ENCODE assay signal across 1 cellular context in genomic region chr16:57624044-57624688, GRCh38.
TF ChIP-seq lines count a peak whose summit lies in the region.

No MANE protein-coding gene starts in this region.

TF ChIP-seq in HepG2, 621 proteins besides CTCF, POLR2A, EP300 and RAD21 (continued from another document and continues in another):
- TF ChIP-seq HMGXB3 (CRISPR knock-in tag; IDR thresholded peaks at IDR 0.05; ENCODE audit: borderline replicate concordance) (no peak; the same call in 1 of the 2 replicates), KDM4B (CRISPR knock-in tag; IDR thresholded peaks at IDR 0.05) (no peak), ZBTB3 (CRISPR knock-in tag; IDR thresholded peaks at IDR 0.05; ENCODE audit: borderline replicate concordance, low read depth) (no peak), MTA3 (CRISPR knock-in tag; IDR thresholded peaks at IDR 0.05) (no peak), MXD3 (CRISPR knock-in tag; IDR thresholded peaks at IDR 0.05) (no peak), ZNF282 (IDR thresholded peaks at IDR 0.05; ENCODE audit: partially characterized antibody) (no peak), TIGD3 (CRISPR knock-in tag; IDR thresholded peaks at IDR 0.05; ENCODE audit: borderline replicate concordance) (no peak), SP140L (CRISPR knock-in tag; IDR thresholded peaks at IDR 0.05; ENCODE audit: borderline replicate concordance) (no peak), ZEB1 (IDR thresholded peaks at IDR 0.05; ENCODE audit: insufficient replicate concordance, low read depth) (no peak), CBX2 (IDR thresholded peaks at IDR 0.05; ENCODE audit: low read depth, low read length) (no peak), CBX2 (CRISPR knock-in tag; IDR thresholded peaks at IDR 0.05; ENCODE audit: low read depth) (no peak), ZKSCAN1 (IDR thresholded peaks at IDR 0.05; ENCODE audit: low read length) (peak; percentile 91; the same call in 1 of the 2 replicates), SNAPC4 (CRISPR knock-in tag; IDR thresholded peaks at IDR 0.05) (no peak), LCORL (IDR thresholded peaks at IDR 0.05) (no peak), LCORL (CRISPR knock-in tag; IDR thresholded peaks at IDR 0.05) (no peak), LBX2 (CRISPR knock-in tag; IDR thresholded peaks at IDR 0.05; ENCODE audit: borderline replicate concordance) (no peak), MEIS2 (CRISPR knock-in tag; IDR thresholded peaks at IDR 0.05) (no peak), KMT2A (CRISPR knock-in tag; IDR thresholded peaks at IDR 0.05) (no peak), ETV5 (CRISPR knock-in tag; IDR thresholded peaks at IDR 0.05; ENCODE audit: borderline replicate concordance) (no peak), HNRNPLL (IDR thresholded peaks at IDR 0.05; ENCODE audit: low read depth, low read length, poor library complexity, severe bottlenecking) (no peak), CREBL2 (CRISPR knock-in tag; IDR thresholded peaks at IDR 0.05; ENCODE audit: borderline replicate concordance) (no peak; the same call in 1 of the 2 replicates), TCF7 (IDR thresholded peaks at IDR 0.05; ENCODE audit: low read depth) (no peak), MTA1 (CRISPR knock-in tag; IDR thresholded peaks at IDR 0.05; ENCODE audit: borderline replicate concordance) (no peak), SMYD3 (CRISPR knock-in tag; IDR thresholded peaks at IDR 0.05) (no peak), ZNF501 (CRISPR knock-in tag; IDR thresholded peaks at IDR 0.05) (no peak), FIP1L1 (IDR thresholded peaks at IDR 0.05; ENCODE audit: borderline replicate concordance, insufficient read depth, low read depth, low read length) (no peak), ZBED4 (CRISPR knock-in tag; IDR thresholded peaks at IDR 0.05; ENCODE audit: borderline replicate concordance) (no peak), MIXL1 (CRISPR knock-in tag; IDR thresholded peaks at IDR 0.05) (no peak), ZNF629 (CRISPR knock-in tag; conservative IDR thresholded peaks at IDR 0.05) (no peak), CBX5 (CRISPR knock-in tag; IDR thresholded peaks at IDR 0.05; ENCODE audit: borderline replicate concordance) (no peak), ZNF484 (CRISPR knock-in tag; IDR thresholded peaks at IDR 0.05; ENCODE audit: borderline replicate concordance, low read depth) (no peak), CCDC6 (CRISPR knock-in tag; IDR thresholded peaks at IDR 0.05) (no peak), ZNF768 (CRISPR knock-in tag; IDR thresholded peaks at IDR 0.05) (no peak), BRF2 (CRISPR knock-in tag; IDR thresholded peaks at IDR 0.05) (no peak), FOXJ3 (CRISPR knock-in tag; IDR thresholded peaks at IDR 0.05; ENCODE audit: borderline replicate concordance) (peak; percentile 55; the same call in 1 of the 2 replicates), ZSCAN30 (CRISPR knock-in tag; IDR thresholded peaks at IDR 0.05) (no peak), ATF4 (CRISPR knock-in tag; IDR thresholded peaks at IDR 0.05) (peak in 1 of 2 experiments; percentile 93; a peak in 2 of 4 replicates), ZNF343 (CRISPR knock-in tag; IDR thresholded peaks at IDR 0.05) (no peak), ZFP37 (CRISPR knock-in tag; IDR thresholded peaks at IDR 0.05; ENCODE audit: borderline replicate concordance) (no peak), ERF (CRISPR knock-in tag; IDR thresholded peaks at IDR 0.05) (no peak), ZBTB33 (CRISPR knock-in tag; IDR thresholded peaks at IDR 0.05) (no peak)
